8 cellular contexts compared by ENCODE assay signal in genomic region chr14:76904740-76905569, GRCh38.
DNase-seq lines count a peak whose midpoint lies in the region; ATAC-seq lines count a peak whose summit lies in the region.

No MANE protein-coding gene starts in this region.

- H3K36me3 Mint-ChIP-seq in activated naive CD4-positive, alpha-beta T cell treated with anti-CD3 and anti-CD28 coated beads for 36 hours (ENCODE audit: low read depth), result no peaks in the 10 kb centered on the region

- DNase-seq in ACHN (peak; percentile 95), RPMI7951 (ENCODE audit: low read depth) (peak; percentile 99), left ventricle myocardium superior (peak; percentile 62), DMS114 treated with DMSO at 0.1 percent for 48 hours (lab: John Stamatoyannopoulos, UW; ENCODE audit: unreplicated experiment) (no peak)
- DNase-seq in activated naive CD4-positive, alpha-beta T cell treated with anti-CD3 and anti-CD28 coated beads for 36 hours, result peak; percentile 95
- peak; percentile 38 to 71 for DNase-seq in stimulated activated CD4-positive, alpha-beta T cell treated with anti-CD3 and anti-CD28 coated beads, Interleukin-15, amount 100 ng/mL, for 1 hour (ENCODE audit: low read depth in 1 of 2, low spot score in 1 of 2)

- H3K27me3 Mint-ChIP-seq in activated naive CD4-positive, alpha-beta T cell treated with anti-CD3 and anti-CD28 coated beads for 36 hours (ENCODE audit: low read depth), result no peaks in the 10 kb centered on the region

- CTCF ChIA-PET in activated naive CD4-positive, alpha-beta T cell treated with anti-CD3 and anti-CD28 coated beads for 36 hours (lab: Charles Lee), result interaction anchor here (0.7 to 5.7 kb wide), 8 partner anchors 9 to 181 kb away, joined by 3 to 47 read pairs (median 12); no protein-coding TSS in a partner anchor

- no peak overlapping the region for H3K27ac Mint-ChIP-seq in activated naive CD4-positive, alpha-beta T cell treated with anti-CD3 and anti-CD28 coated beads for 36 hours

- intact Hi-C loops in activated naive CD4-positive, alpha-beta T cell treated with anti-CD3 and anti-CD28 coated beads for 36 hours (cut with micrococcal nuclease), result loop anchor here (1.0 to 2.0 kb wide), 3 partner anchors 25 to 416 kb away; partner anchors contain the start of gene GSTZ1
- intact Hi-C loops in left ventricle myocardium superior (cut with micrococcal nuclease), result no loop called here

- no peaks in the 10 kb centered on the region for H3K9me3 Mint-ChIP-seq in activated naive CD4-positive, alpha-beta T cell treated with anti-CD3 and anti-CD28 coated beads for 36 hours

- ATAC-seq in GM18870 (IDR thresholded peaks at IDR 0.05; ENCODE audit: unreplicated experiment) (peak; percentile 74), HG03439 (IDR thresholded peaks at IDR 0.05; ENCODE audit: unreplicated experiment) (peak; percentile 71), left ventricle myocardium superior (peak; percentile 9)

- H3K4me3 Mint-ChIP-seq in activated naive CD4-positive, alpha-beta T cell treated with anti-CD3 and anti-CD28 coated beads for 36 hours, result no peak overlapping the region

- in situ Hi-C loops in ACHN (cut with HindIII; ENCODE audit: low pct_ligation_motif_present, low pct_unique_long_range_greater_than_20kb, low sequenced_read_pairs), result loop anchor here (25.0 kb wide), 1 partner anchor 182 kb away; the partner anchor contains the start of gene CIPC

- H3K4me1 Mint-ChIP-seq in activated naive CD4-positive, alpha-beta T cell treated with anti-CD3 and anti-CD28 coated beads for 36 hours (ENCODE audit: low read depth), result peaks cover 30% of the 10 kb centered on the region

Comparison
In these comparisons a context has a peak if more than half of its experiments do, and no peak if none do; other contexts are left out.
1. ATAC-seq: peak in every context shown above with its lines; median percentile 74 in GM18870; 71 in HG03439; 9 in left ventricle myocardium superior.